Comparison of ENCODE assay signal across 8 cellular contexts in the genomic region with DNA sequence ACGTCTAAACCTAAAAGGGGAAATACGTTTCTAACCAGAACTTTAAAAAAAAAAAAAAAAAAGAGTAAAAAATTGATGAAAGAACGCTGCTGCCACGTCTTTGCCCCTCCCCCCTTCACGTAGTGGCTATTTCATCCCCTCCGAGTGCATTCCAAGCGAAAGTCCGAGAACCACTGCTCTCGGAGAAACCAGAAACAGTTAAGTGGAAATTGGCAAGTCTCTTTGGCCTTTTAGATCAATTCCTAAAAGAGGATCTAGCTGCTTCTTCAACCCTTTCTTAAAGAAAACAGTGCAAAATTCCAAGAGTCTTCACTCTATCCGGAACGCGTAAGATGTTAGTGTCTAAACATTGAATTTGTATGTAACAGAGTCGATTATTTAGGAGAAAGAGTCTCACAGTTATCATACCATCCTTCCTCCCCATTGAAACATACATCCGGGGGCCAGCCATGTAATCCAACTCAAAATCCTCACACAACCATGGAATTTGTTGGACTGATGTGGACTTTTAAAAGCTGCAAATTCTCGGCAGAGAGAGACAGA. TPM values are rescaled to one million over a fixed set of nuclear protein-coding genes. Genes with fewer than 3 reads are reported as not detected.
A peak's percentile ranks its signal among the peaks of the same experiment; 100 is the strongest.
DNase-seq lines count a peak whose midpoint lies in the region; ATAC-seq and TF ChIP-seq lines count a peak whose summit lies in the region.

No MANE protein-coding gene starts in this region.

- peak overlapping the region; percentile 98 for H3K27ac ChIP-seq in mesodermal cell (ENCODE audit: low read depth, low read length, severe bottlenecking)

- H3K9me3 ChIP-seq in endocrine pancreas (ENCODE audit: control insufficient read depth, low read length) = no peaks in the 10 kb centered on the region
- no peaks in the 10 kb centered on the region for H3K9me3 ChIP-seq in mesodermal cell (ENCODE audit: control insufficient read depth, low read length)

- TF ChIP-seq CTCF in NB4 (IDR thresholded peaks at IDR 0.05; ENCODE audit: low read depth, low read length) = no peak

- DNase-seq in NCI-H1092 treated with DMSO at 0.1 percent for 48 hours (lab: John Stamatoyannopoulos, UW) (peak; percentile 10), NCI-H1092 (lab: John Stamatoyannopoulos, UW) (no peak), NB4 (ENCODE audit: low read depth) (peak; percentile 74), stromal cell of bone marrow (ENCODE audit: low read depth) (peak; percentile 65)
- DNase-seq in activated CD4-positive, alpha-beta T cell treated with anti-CD3 and anti-CD28 coated beads, Interleukin-2, amount 50 U/mL, for 48 hours = peak; percentile 52 to 63

- H3K27me3 ChIP-seq in endocrine pancreas (ENCODE audit: control insufficient read depth, insufficient read depth, low read length) = no peaks in the 10 kb centered on the region

- 0% methylated on average over 1 to 7 of the region's 15 CpGs for WGBS in mesodermal cell (ENCODE audit: insufficient coverage in 2 of 2), 2 experiments

- peak overlapping the region; percentile 96 for H3K9ac ChIP-seq in endocrine pancreas (ENCODE audit: control insufficient read depth, insufficient read depth, low read length)

- TF ChIP-seq POLR2A in NB4 (IDR thresholded peaks at IDR 0.05; ENCODE audit: extremely low read depth, insufficient read length) = no peak

- H3K36me3 ChIP-seq in endocrine pancreas (ENCODE audit: control insufficient read depth, insufficient read depth, low read length) = no peaks in the 10 kb centered on the region
- H3K36me3 ChIP-seq in mesodermal cell (ENCODE audit: control insufficient read depth, insufficient read depth, low read length) = no peaks in the 10 kb centered on the region

- H3K4me3 ChIP-seq in NB4 (ENCODE audit: low read depth, low read length) = peak overlapping the region; percentile 93
- peak overlapping the region; percentile 88 for H3K4me3 ChIP-seq in endocrine pancreas (ENCODE audit: control insufficient read depth, insufficient read depth, low read length)
- H3K4me3 ChIP-seq in mesodermal cell (ENCODE audit: extremely low read depth, insufficient read depth, low read length, poor library complexity, severe bottlenecking) = peak overlapping the region; percentile 98

- no peak for ATAC-seq in HG03039 (IDR thresholded peaks at IDR 0.05; ENCODE audit: unreplicated experiment)

- peaks cover 22% of the 10 kb centered on the region for H3K4me1 ChIP-seq in endocrine pancreas (ENCODE audit: control insufficient read depth, insufficient read depth, low read length)
- H3K4me1 ChIP-seq in mesodermal cell (ENCODE audit: control insufficient read depth, insufficient read depth, low read length, poor library complexity, severe bottlenecking) = peaks cover 4% of the 10 kb centered on the region

RNA-seq across cellular contexts. Expression of a gene that starts 1.1 kb away (rescaled TPM):
- polyA plus RNA-seq in mesodermal cell (2013, experiment 1 of 2) = 114 TPM
- 124 TPM for polyA plus RNA-seq in mesodermal cell (2013, experiment 2 of 2)

RNA-seq across cellular contexts. Expression of a gene that starts 14.7 kb away (rescaled TPM):
- 0.88 TPM for polyA plus RNA-seq in mesodermal cell (2013, experiment 1 of 2)
- polyA plus RNA-seq in mesodermal cell (2013, experiment 2 of 2) = 1.2 TPM
